ENCODE assay signal across 31 cellular contexts in genomic region chr2:173513117-173513516, GRCh38.
"Had no signal": no experiment of that assay in that cellular context is flagged by ENCODE, and none has a peak within 500 bp of the region (broad histone marks: within the 10 kb centered on the region; RNA-seq: fewer than 3 reads in every experiment).

No MANE protein-coding gene starts in this region.

- H3K27me3 ChIP-seq: body of pancreas, cardiac muscle cell, gastrocnemius medialis, heart left ventricle had no signal

- DNase-seq: activated B cell treated with CpG ODN at 0.5 μM for 24 hours; activated CD4-positive, alpha-beta T cell treated with anti-CD3 and anti-CD28 coated beads for 48 hours; activated CD4-positive, alpha-beta T cell treated with anti-CD3 and anti-CD28 coated beads, Interleukin-2, amount 50 U/mL, for 1 hour; activated CD4-positive, alpha-beta T cell treated with anti-CD3 and anti-CD28 coated beads, Interleukin-2, amount 50 U/mL, for 48 hours; activated CD8-positive, alpha-beta memory T cell treated with anti-CD3 and anti-CD28 coated beads for 24 hours; activated CD8-positive, alpha-beta T cell treated with anti-CD3 and anti-CD28 coated beads for 36 hours; activated effector memory CD4-positive, alpha-beta T cell treated with Interleukin-2 at 50 U/mL for 16 hours; activated gamma-delta T cell treated with Interleukin-2 at 50 U/mL for 16 hours; activated naive CD4-positive, alpha-beta T cell treated with anti-CD3 and anti-CD28 coated beads, Interleukin-2, amount 50 U/mL, for 16 hours; activated naive CD4-positive, alpha-beta T cell treated with Interleukin-2 at 50 U/mL for 16 hours; activated T-cell treated with anti-CD3 and anti-CD28 coated beads, Interleukin-2, amount 50 U/mL, for 4 hours; amniotic stem cell; aorta; body of pancreas; central memory CD4-positive, alpha-beta T cell; dorsolateral prefrontal cortex; effector memory CD4-positive, alpha-beta T cell; endodermal cell; foreskin keratinocyte; gastrocnemius medialis; glutamatergic neuron; heart left ventricle; T-helper 1 cell; T-helper 17 cell; T1000; WERI-Rb-1 had no signal

- H3K36me3 ChIP-seq: cardiac muscle cell, gastrocnemius medialis, heart left ventricle, WERI-Rb-1 had no signal

- ATAC-seq: activated CD4-positive, CD25-positive, alpha-beta regulatory T cell treated with anti-CD3 and anti-CD28 coated beads, Interleukin-2, amount 50 U/mL, for 24 hours; activated CD8-positive, alpha-beta T cell treated with anti-CD3 and anti-CD28 coated beads for 36 hours; activated T-cell treated with anti-CD3 and anti-CD28 coated beads, Interleukin-2, amount 50 U/mL, for 4 hours; activated T-helper 17 cell treated with anti-CD3 and anti-CD28 coated beads, Interleukin-2, amount 50 U/mL, for 72 hours; body of pancreas; esophagus mucosa; foreskin keratinocyte; gastrocnemius medialis; heart left ventricle; T-helper 17 cell had no signal

- H3K4me3 ChIP-seq: body of pancreas, cardiac muscle cell, coronary artery, dorsolateral prefrontal cortex, gastrocnemius medialis, heart left ventricle had no signal

- H3K9me3 ChIP-seq: body of pancreas, gastrocnemius medialis had no signal

- H3K27ac ChIP-seq: body of pancreas, cardiac muscle cell, coronary artery, dorsolateral prefrontal cortex, foreskin keratinocyte, gastrocnemius medialis, heart left ventricle, WERI-Rb-1 had no signal

- H3K4me1 ChIP-seq: body of pancreas, foreskin keratinocyte, gastrocnemius medialis, heart left ventricle had no signal
